ENCODE assay signal across 8 cellular contexts in the genomic region with DNA sequence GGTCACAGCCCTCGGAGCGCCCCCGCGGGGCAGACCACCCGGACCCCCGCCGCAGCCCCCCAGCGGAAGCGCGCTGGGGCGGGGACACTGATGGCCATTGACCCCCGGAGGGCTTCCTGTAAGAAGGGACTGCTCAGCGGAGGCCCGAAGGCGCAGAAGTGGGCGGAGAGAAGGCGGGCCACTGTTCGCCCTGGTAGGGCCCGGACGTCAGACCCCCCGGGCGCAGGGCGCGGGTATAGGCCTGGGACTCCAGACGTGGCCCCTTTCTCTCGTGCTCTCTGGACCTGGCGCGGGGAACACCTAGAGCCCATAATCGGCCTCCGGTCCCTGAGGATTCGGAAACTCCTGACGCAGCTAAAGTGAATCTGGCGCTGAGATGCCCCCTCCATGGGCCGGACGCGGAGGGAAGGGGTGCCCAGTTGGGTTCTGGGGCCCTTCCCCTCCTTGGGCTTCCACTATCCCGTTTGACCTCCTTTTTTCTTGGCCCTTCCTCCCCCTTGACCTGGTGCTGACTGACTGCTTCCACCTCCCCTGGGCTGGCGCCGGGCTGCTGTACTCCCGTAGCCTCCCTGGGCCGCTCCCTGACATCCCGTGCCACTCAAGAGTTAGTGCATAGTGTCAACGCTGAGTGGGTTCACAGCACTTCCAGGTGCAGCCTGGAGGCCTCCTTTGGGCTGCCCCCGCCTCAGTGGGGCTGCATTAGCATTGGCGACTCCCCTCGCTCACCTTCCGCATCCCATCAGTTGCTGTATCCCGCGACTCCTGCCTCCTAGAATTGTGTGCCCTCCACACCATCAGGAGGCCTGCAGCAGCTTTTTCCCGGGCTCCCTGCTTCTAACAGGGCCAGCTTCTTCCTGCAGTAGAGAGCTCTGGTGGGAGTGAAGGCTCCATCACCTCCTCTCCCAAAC. TPM values are rescaled to one million over a fixed set of nuclear protein-coding genes. Genes with fewer than 3 reads are reported as not detected.
DNase-seq lines count a peak whose midpoint lies in the region; ATAC-seq and TF ChIP-seq lines count a peak whose summit lies in the region.

No MANE protein-coding gene starts in this region.

- DNase-seq in NCI-H1417 (lab: John Stamatoyannopoulos, UW) = peak; percentile 47 to 90 (median 84)
- DNase-seq in NCI-H1417 treated with DMSO at 0.1 percent for 48 hours (lab: John Stamatoyannopoulos, UW) = no peak
- peak; percentile 51 for DNase-seq in NCI-H2196 (lab: John Stamatoyannopoulos, UW; ENCODE audit: unreplicated experiment)
- peak; percentile 30 for DNase-seq in activated T-cell treated with anti-CD3 and anti-CD28 coated beads for 24 hours (ENCODE audit: low read depth)
- DNase-seq in esophagus squamous epithelium (lab: John Stamatoyannopoulos, UW) = no peak
- peak; percentile 83 for DNase-seq in natural killer cell treated with Interleukin-12 subunit alpha and Interleukin-12 subunit beta and Interleukin-15 and Interleukin-18, amount 100 ng/mL, for 72 hours (ENCODE audit: low spot score)
- peak; percentile 61 for DNase-seq in transverse colon

- no peak for TF ChIP-seq CTCF in esophagus squamous epithelium (IDR thresholded peaks at IDR 0.05)
- TF ChIP-seq CTCF in transverse colon (IDR thresholded peaks at IDR 0.05) = no peak

- H3K27ac ChIP-seq in esophagus squamous epithelium = peak overlapping the region; percentile 86 to 96 (median 94)
- H3K27ac ChIP-seq in transverse colon = peak overlapping the region; percentile 90 to 98 (median 92)

- in situ Hi-C loops in transverse colon (cut with MboI; ENCODE audit: low pct_ligation_motif_present in 1 of 4, low pct_unique_long_range_greater_than_20kb in 1 of 4, low sequenced_read_pairs in 3 of 4) = loop anchor here in 2 of 4 donors (25.0 kb wide), 2 partner anchors 164 to 289 kb away; no protein-coding TSS in a partner anchor

- H3K27ac Mint-ChIP-seq in natural killer cell treated with Interleukin-12 subunit alpha and Interleukin-12 subunit beta and Interleukin-15 and Interleukin-18, amount 100 ng/mL, for 72 hours = peak overlapping the region; percentile 57 to 82

- H3K4me3 ChIP-seq in esophagus squamous epithelium = peak overlapping the region; percentile 73 to 98 (median 88)
- H3K4me3 ChIP-seq in transverse colon = peak overlapping the region; percentile 82 to 98 (median 97)

- peaks cover 0 to 29% (median 0%) of the 10 kb centered on the region in 3 donors for H3K36me3 ChIP-seq in esophagus squamous epithelium
- no peaks in the 10 kb centered on the region for H3K36me3 ChIP-seq in transverse colon

- H3K27me3 ChIP-seq in esophagus squamous epithelium (no peaks in the 10 kb centered on the region), transverse colon (no peaks in the 10 kb centered on the region)

- peak; percentile 50 for ATAC-seq in HG02642 (IDR thresholded peaks at IDR 0.05; ENCODE audit: poor library complexity, unreplicated experiment)
- peak; percentile 77 to 79 for ATAC-seq in natural killer cell treated with Interleukin-12 subunit alpha and Interleukin-12 subunit beta and Interleukin-15 and Interleukin-18, amount 100 ng/mL, for 72 hours

- no peak for TF ChIP-seq EP300 in transverse colon (IDR thresholded peaks at IDR 0.05; ENCODE audit: low read depth)

- intact Hi-C loops in esophagus squamous epithelium (cut with DNase I) (loop anchor here (10.0 kb wide), 1 partner anchor 151 kb away; a partner anchor contains a TSS), transverse colon (cut with DNase I; ENCODE audit: low total_unique reads) (no loop called here)

- H3K4me1 ChIP-seq in esophagus squamous epithelium (peaks cover 22 to 56% (median 24%) of the 10 kb centered on the region in 3 donors), transverse colon (peaks cover 8 to 29% (median 23%) of the 10 kb centered on the region in 4 donors)

- H3K9me3 Mint-ChIP-seq in natural killer cell treated with Interleukin-12 subunit alpha and Interleukin-12 subunit beta and Interleukin-15 and Interleukin-18, amount 100 ng/mL, for 72 hours = no peaks in the 10 kb centered on the region

- WGBS in esophagus squamous epithelium, 2 donors = 20 to 35% methylated on average over 22 to 34 of the region's 50 CpGs
- WGBS in transverse colon (ENCODE audit: low coverage in 1 of 2), 2 donors = 15 to 22% methylated on average over 7 to 33 of the region's 50 CpGs

- H3K36me3 Mint-ChIP-seq in natural killer cell treated with Interleukin-12 subunit alpha and Interleukin-12 subunit beta and Interleukin-15 and Interleukin-18, amount 100 ng/mL, for 72 hours = no peaks in the 10 kb centered on the region

- TF ChIP-seq POLR2A in esophagus squamous epithelium (IDR thresholded peaks at IDR 0.05) = peak in 1 of 4 donors; percentile 3
- TF ChIP-seq POLR2A in transverse colon (IDR thresholded peaks at IDR 0.05) = no peak

- peaks cover 25 to 28% of the 10 kb centered on the region in 2 donors for H3K4me1 Mint-ChIP-seq in natural killer cell treated with Interleukin-12 subunit alpha and Interleukin-12 subunit beta and Interleukin-15 and Interleukin-18, amount 100 ng/mL, for 72 hours (ENCODE audit: low read depth in 2 of 2)

- H3K27me3 Mint-ChIP-seq in natural killer cell treated with Interleukin-12 subunit alpha and Interleukin-12 subunit beta and Interleukin-15 and Interleukin-18, amount 100 ng/mL, for 72 hours = no peaks in the 10 kb centered on the region

- H3K4me3 Mint-ChIP-seq in natural killer cell treated with Interleukin-12 subunit alpha and Interleukin-12 subunit beta and Interleukin-15 and Interleukin-18, amount 100 ng/mL, for 72 hours = peak overlapping the region; percentile 82

- H3K9me3 ChIP-seq in esophagus squamous epithelium = no peaks in the 10 kb centered on the region
- no peaks in the 10 kb centered on the region for H3K9me3 ChIP-seq in transverse colon

RNA-seq across cellular contexts. Expression of a gene that starts 0.7 kb away (rescaled TPM):
- total RNA-seq in esophagus squamous epithelium (10 to 100 TPM in 1 of 4 donors, 1 to 10 TPM in 3; 5.6 to 21.4 (median 6.3) TPM), transverse colon (10 to 100 TPM; 29.6 to 80.4 (median 45.8) TPM)
- total RNA-seq in natural killer cell treated with Interleukin-12 subunit alpha and Interleukin-12 subunit beta and Interleukin-15 and Interleukin-18, amount 100 ng/mL, for 72 hours = 10 to 100 TPM; 16.9 to 18.3 TPM

RNA-seq across cellular contexts. Expression of a gene that starts 44.5 kb away (rescaled TPM):
- total RNA-seq in esophagus squamous epithelium (1 to 10 TPM; 2.1 to 5.5 (median 4.4) TPM), transverse colon (10 to 100 TPM in 3 of 4 donors, 1 to 10 TPM in 1; 9.7 to 18.9 (median 15.9) TPM)
- total RNA-seq in natural killer cell treated with Interleukin-12 subunit alpha and Interleukin-12 subunit beta and Interleukin-15 and Interleukin-18, amount 100 ng/mL, for 72 hours = 1 to 10 TPM; 3.1 to 3.4 TPM

Comparison
In these comparisons a context has a peak if more than half of its experiments do, and no peak if none do; other contexts are left out.
1. DNase-seq: peak in NCI-H1417 (3 of 3), NCI-H2196 (single experiment), activated T-cell treated with anti-CD3 and anti-CD28 coated beads for 24 hours (single experiment), natural killer cell treated with Interleukin-12 subunit alpha and Interleukin-12 subunit beta and Interleukin-15 and Interleukin-18, amount 100 ng/mL, for 72 hours (single experiment) and transverse colon (single experiment); none in NCI-H1417 treated with DMSO at 0.1 percent for 48 hours (single experiment) and esophagus squamous epithelium (single experiment).